In the genomic region with DNA sequence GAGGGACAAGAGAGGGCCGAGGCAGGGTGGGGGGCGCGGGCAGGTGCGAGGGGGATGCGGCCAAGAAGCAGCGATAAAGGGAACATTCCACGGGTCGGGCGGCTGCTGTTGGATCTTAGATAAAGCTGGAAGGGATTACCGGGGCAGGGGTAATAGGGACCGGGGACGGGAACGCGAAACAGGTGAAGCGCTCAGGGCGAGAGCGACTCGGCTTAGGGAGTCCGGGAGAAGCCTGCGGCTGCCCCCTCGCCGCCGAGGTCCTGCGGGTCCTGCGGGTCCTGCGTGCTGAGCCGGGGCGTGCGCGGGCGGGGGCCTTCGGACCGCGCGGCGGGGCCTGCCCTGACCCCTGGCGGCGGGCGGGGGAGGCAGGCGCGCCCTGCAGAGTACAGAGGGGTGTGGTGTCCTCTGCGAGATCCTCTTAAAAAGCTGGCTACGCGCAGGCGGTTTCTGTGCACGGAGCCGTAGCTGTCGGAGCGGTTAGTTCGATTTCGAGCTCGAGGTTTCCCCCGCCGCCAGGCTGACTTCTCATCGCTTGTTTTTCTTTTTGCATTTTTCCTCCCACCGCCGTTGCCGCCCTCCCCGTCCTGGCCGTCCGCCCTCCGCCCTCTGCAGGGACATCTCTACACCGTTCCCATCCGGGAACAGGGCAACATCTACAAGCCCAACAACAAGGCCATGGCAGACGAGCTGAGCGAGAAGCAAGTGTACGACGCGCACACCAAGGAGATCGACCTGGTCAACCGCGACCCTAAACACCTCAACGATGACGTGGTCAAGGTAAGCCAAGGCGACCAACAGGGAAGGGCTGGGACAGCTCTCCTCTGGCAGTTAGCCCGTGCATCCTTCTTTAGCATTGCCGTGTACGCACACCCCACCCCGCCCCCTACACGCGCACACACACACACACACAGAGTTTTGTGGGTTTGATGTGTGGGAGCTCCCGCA, we compare ENCODE assay signal across 9 cellular contexts. TPM values are rescaled to one million over a fixed set of nuclear protein-coding genes. Genes with fewer than 3 reads are reported as not detected.
DNase-seq lines count a peak whose midpoint lies in the region; ATAC-seq and TF ChIP-seq lines count a peak whose summit lies in the region.
"Had no signal": no experiment of that assay in that cellular context is flagged by ENCODE, and none has a peak within 500 bp of the region (broad histone marks: within the 10 kb centered on the region; RNA-seq: fewer than 3 reads in every experiment).

No MANE protein-coding gene starts in this region.

- peaks cover 24% of the 10 kb centered on the region for H3K4me1 ChIP-seq in mononuclear cell (ENCODE audit: insufficient read depth, low read length)

- DNase-seq in AG09319 (ENCODE audit: extremely low read depth, low read depth): peak; percentile 67
- DNase-seq in NCI-H748 (lab: John Stamatoyannopoulos, UW; ENCODE audit: unreplicated experiment): peak; percentile 71
- DNase-seq in activated CD8-positive, alpha-beta memory T cell treated with anti-CD3 and anti-CD28 coated beads, Interleukin-2, amount 50 U/mL, for 48 hours: peak; percentile 82
- DNase-seq in epithelial cell of proximal tubule (ENCODE audit: low read depth): no peak
- peak; percentile 69 for DNase-seq in stimulated activated naive B cell treated with anti-CD40 and anti-IgM and Interleukin-4, amounts not matched to agents 10 μg/mL and 1 μg/mL and 100 μg/mL, for 72 hours

- H3K9me3 Mint-ChIP-seq in stimulated activated naive B cell treated with anti-CD40 and anti-IgM and Interleukin-4, amounts not matched to agents 10 μg/mL and 1 μg/mL and 100 μg/mL, for 72 hours: no peaks in the 10 kb centered on the region

- peak; percentile 87 for ATAC-seq in GM18520 (IDR thresholded peaks at IDR 0.05; ENCODE audit: unreplicated experiment)
- peak; percentile 92 for ATAC-seq in HG03045 (IDR thresholded peaks at IDR 0.05; ENCODE audit: unreplicated experiment)
- ATAC-seq in stimulated activated naive B cell treated with anti-CD40 and anti-IgM and Interleukin-4, amounts not matched to agents 10 μg/mL and 1 μg/mL and 100 μg/mL, for 72 hours (replicated peaks): peak; percentile 92 to 94

- peaks cover 22 to 37% of the 10 kb centered on the region in 2 donors for H3K4me1 Mint-ChIP-seq in stimulated activated naive B cell treated with anti-CD40 and anti-IgM and Interleukin-4, amounts not matched to agents 10 μg/mL and 1 μg/mL and 100 μg/mL, for 72 hours

- peak overlapping the region; percentile 51 for H3K27ac Mint-ChIP-seq in stimulated activated naive B cell treated with anti-CD40 and anti-IgM and Interleukin-4, amounts not matched to agents 10 μg/mL and 1 μg/mL and 100 μg/mL, for 72 hours

- H3K27me3 ChIP-seq in mononuclear cell (ENCODE audit: insufficient read depth, low read length): peaks cover 71% of the 10 kb centered on the region

- peak overlapping the region; percentile 93 to 95 for H3K4me3 Mint-ChIP-seq in stimulated activated naive B cell treated with anti-CD40 and anti-IgM and Interleukin-4, amounts not matched to agents 10 μg/mL and 1 μg/mL and 100 μg/mL, for 72 hours

- H3K36me3 Mint-ChIP-seq in stimulated activated naive B cell treated with anti-CD40 and anti-IgM and Interleukin-4, amounts not matched to agents 10 μg/mL and 1 μg/mL and 100 μg/mL, for 72 hours: no peaks in the 10 kb centered on the region

- no peaks in the 10 kb centered on the region for H3K9me3 ChIP-seq in mononuclear cell (ENCODE audit: low read depth, low read length)

- H3K4me3 ChIP-seq in epithelial cell of proximal tubule (ENCODE audit: low read depth, low read length) (peak overlapping the region; percentile 88), mononuclear cell (ENCODE audit: low read length) (peak overlapping the region; percentile 30)

- peaks cover 31 to 42% of the 10 kb centered on the region in 2 donors for H3K27me3 Mint-ChIP-seq in stimulated activated naive B cell treated with anti-CD40 and anti-IgM and Interleukin-4, amounts not matched to agents 10 μg/mL and 1 μg/mL and 100 μg/mL, for 72 hours

- peak; percentile 53 for TF ChIP-seq CTCF in AG09319 (IDR thresholded peaks at IDR 0.05; ENCODE audit: low read depth, low read length)
- TF ChIP-seq CTCF in epithelial cell of proximal tubule (conservative IDR thresholded peaks at IDR 0.05; ENCODE audit: low read depth, low read length): peak; percentile 50

RNA-seq across cellular contexts. Expression of gene CAV1, which starts 1.3 kb away (rescaled TPM):
- total RNA-seq in epithelial cell of proximal tubule (66.7 and 110 TPM in 2 replicates), mononuclear cell (1.5 TPM)
- total RNA-seq: T-helper 2 cell treated with Interferon-gamma antibody and Interleukin-4, amounts not matched to agents 100 ng/mL and 5 ng/mL, for 36 hours had no signal

RNA-seq across cellular contexts. Expression of gene CAV2, which starts 26.6 kb away (rescaled TPM):
- 81.7 and 94.1 TPM in 2 replicates for total RNA-seq in epithelial cell of proximal tubule
- total RNA-seq in mononuclear cell: 4.1 TPM
- total RNA-seq: T-helper 2 cell treated with Interferon-gamma antibody and Interleukin-4, amounts not matched to agents 100 ng/mL and 5 ng/mL, for 36 hours had no signal

Comparison
In these comparisons a context has a peak if more than half of its experiments do, and no peak if none do; other contexts are left out.
1. RNA of gene CAV1, which starts 1.3 kb away (total RNA-seq): 66.7 to 110 TPM in epithelial cell of proximal tubule; 1.5 TPM in mononuclear cell (single experiment); every median in the first group is over 10 times any median in the second.
2. RNA of gene CAV2, which starts 26.6 kb away (total RNA-seq): 81.7 to 94.1 TPM in epithelial cell of proximal tubule; 4.1 TPM in mononuclear cell (single experiment); every median in the first group is over 10 times any median in the second.
3. Peak in every context shown above with its lines, with median percentiles within 50 percentile points of each other: ATAC-seq.